In genomic region chr3:172787746-172788145, GRCh38 we compare ENCODE assay signal across 1 cellular context.
TF ChIP-seq lines count a peak whose summit lies in the region.

No MANE protein-coding gene starts in this region.

TF ChIP-seq in endothelial cell of umbilical vein, 7 proteins besides CTCF, POLR2A, EP300 and RAD21 (continued from another document):
- TF ChIP-seq, protein P1, sequence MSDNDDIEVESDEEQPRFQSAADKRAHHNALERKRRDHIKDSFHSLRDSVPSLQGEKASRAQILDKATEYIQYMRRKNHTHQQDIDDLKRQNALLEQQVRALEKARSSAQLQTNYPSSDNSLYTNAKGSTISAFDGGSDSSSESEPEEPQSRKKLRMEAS (IDR thresholded peaks at IDR 0.05; ENCODE audit: insufficient read depth, insufficient read length) = no peak
